In genomic region chr4:52956691-52957090, GRCh38 we compare ENCODE assay signal across 25 cellular contexts.
DNase-seq lines count a peak whose midpoint lies in the region; ATAC-seq and TF ChIP-seq lines count a peak whose summit lies in the region.
"Had no signal": no experiment of that assay in that cellular context is flagged by ENCODE, and none has a peak within 500 bp of the region (broad histone marks: within the 10 kb centered on the region; RNA-seq: fewer than 3 reads in every experiment).

No MANE protein-coding gene starts in this region.

- peak overlapping the region; percentile 97 for H2BK120ac ChIP-seq in IMR-90 (ENCODE audit: low read depth, low read length)

- H3K4me1 ChIP-seq in IMR-90 (ENCODE audit: control insufficient read depth, insufficient read depth, low read length) (peaks cover 39% of the 10 kb centered on the region), endocrine pancreas (ENCODE audit: control insufficient read depth, insufficient read depth, low read length) (no peaks in the 10 kb centered on the region)
- H3K4me1 ChIP-seq: spleen had no signal

- H3K9ac ChIP-seq in IMR-90 (ENCODE audit: low read depth, low read length), result no peak overlapping the region
- no peak overlapping the region for H3K9ac ChIP-seq in endocrine pancreas (ENCODE audit: control insufficient read depth, insufficient read depth, low read length)

- H3K4ac ChIP-seq in IMR-90 (ENCODE audit: low read depth, low read length), result peak overlapping the region; percentile 76

- no peaks in the 10 kb centered on the region for H3K27me3 ChIP-seq in IMR-90 (ENCODE audit: control insufficient read depth, insufficient read depth, low read length)
- no peaks in the 10 kb centered on the region for H3K27me3 ChIP-seq in endocrine pancreas (ENCODE audit: control insufficient read depth, insufficient read depth, low read length)
- H3K27me3 ChIP-seq: left lung, ovary, right atrium auricular region, spleen, upper lobe of left lung had no signal

- peak overlapping the region; percentile 12 to 44; a peak in 1 of 4 replicates for H4K8ac ChIP-seq in IMR-90 (ENCODE audit: low read depth in 2 of 2, low read length in 2 of 2)

- H2AK9ac ChIP-seq in IMR-90 (replicated peaks; ENCODE audit: low read depth, low read length, poor library complexity), result no peak overlapping the region

- H3K56ac ChIP-seq in IMR-90 (ENCODE audit: extremely low read depth, insufficient read depth, low read length), result no peak overlapping the region; the same call in 1 of the 2 replicates

- CTCF ChIA-PET in IMR-90 (lab: Yijun Ruan, JAX), result interaction anchor here (0.7 kb wide), 1 partner anchor 45 kb away, joined by 3 read pairs; no protein-coding TSS in a partner anchor

- POLR2A ChIA-PET in IMR-90 (lab: Charles Lee; ENCODE audit: unreplicated experiment), result no interaction called here

- peaks cover 0 to 11% of the 10 kb centered on the region in 2 experiments; a peak in 2 of 4 replicates for H3K79me1 ChIP-seq in IMR-90 (ENCODE audit: low read depth in 1 of 2, low read length in 2 of 2)

- peak overlapping the region; percentile 93 for H4K91ac ChIP-seq in IMR-90 (ENCODE audit: insufficient read depth, low read depth, low read length)

- H3K9me1 ChIP-seq in IMR-90 (ENCODE audit: insufficient read depth, low read length), result peaks cover 22% of the 10 kb centered on the region

- H4K20me1 ChIP-seq in IMR-90 (ENCODE audit: insufficient read depth, low read length), result no peaks in the 10 kb centered on the region

- H3K4me2 ChIP-seq in IMR-90 (ENCODE audit: low read depth, low read length), result no peak overlapping the region

- TF ChIP-seq CTCF in IMR-90 (conservative IDR thresholded peaks at IDR 0.05; ENCODE audit: low read depth, low read length) (no peak), neural crest cell (conservative IDR thresholded peaks at IDR 0.05) (no peak)

- H3K36me3 ChIP-seq in IMR-90 (ENCODE audit: control insufficient read depth, insufficient read depth, low read length) (no peaks in the 10 kb centered on the region), endocrine pancreas (ENCODE audit: control insufficient read depth, insufficient read depth, low read length) (no peaks in the 10 kb centered on the region)
- H3K36me3 ChIP-seq: left lung, ovary, right atrium auricular region, spleen, upper lobe of left lung had no signal

- no peaks in the 10 kb centered on the region for H3K27me3 Mint-ChIP-seq in neural crest cell (ENCODE audit: low read depth)
- H3K27me3 Mint-ChIP-seq: activated CD8-positive, alpha-beta T cell treated with anti-CD3 and anti-CD28 coated beads for 36 hours; activated naive CD4-positive, alpha-beta T cell treated with anti-CD3 and anti-CD28 coated beads, Interleukin-2, amount 50 U/mL, for 24 hours; activated T-helper 17 cell treated with anti-CD3 and anti-CD28 coated beads, Interleukin-2, amount 50 U/mL, for 72 hours; IgD-negative memory B cell; T-helper 17 cell had no signal

- DNase-seq in AG20443 (ENCODE audit: low spot score) (peak; percentile 55), IMR-90 (peak; percentile 33), neural crest cell (ENCODE audit: low read depth, low spot score) (no peak), NCI-H526 treated with DMSO at 0.1 percent for 48 hours (lab: John Stamatoyannopoulos, UW) (no peak), NCI-H2227 treated with DMSO at 0.1 percent for 48 hours (lab: John Stamatoyannopoulos, UW) (no peak), CD1c-positive myeloid dendritic cell (ENCODE audit: extremely low spot score) (no peak)
- DNase-seq: activated CD4-positive, alpha-beta T cell treated with anti-CD3 and anti-CD28 coated beads for 1 hour; activated CD8-positive, alpha-beta T cell treated with anti-CD3 and anti-CD28 coated beads for 36 hours; amygdala; C1 segment of cervical spinal cord; Calu3; left lung; natural killer cell; spleen; T-helper 17 cell; upper lobe of left lung had no signal

- no peak for TF ChIP-seq RAD21 in IMR-90 (IDR thresholded peaks at IDR 0.05; ENCODE audit: low read length)

- H3K9me3 ChIP-seq in IMR-90 (ENCODE audit: control insufficient read depth, insufficient read depth, low read length), result no peaks in the 10 kb centered on the region
- H3K9me3 ChIP-seq in endocrine pancreas (ENCODE audit: control insufficient read depth, low read length), result no peaks in the 10 kb centered on the region
- H3K9me3 ChIP-seq: left lung, ovary, right atrium auricular region, spleen, upper lobe of left lung had no signal

- no TSS peak for BruUV-seq in IMR-90 (replicated peaks; lab: Mats Ljungman, UMichigan)

- H3K27ac Mint-ChIP-seq in neural crest cell (ENCODE audit: unreplicated experiment), result peak overlapping the region; percentile 93
- H3K27ac Mint-ChIP-seq: activated CD8-positive, alpha-beta T cell treated with anti-CD3 and anti-CD28 coated beads for 36 hours; activated naive CD4-positive, alpha-beta T cell treated with anti-CD3 and anti-CD28 coated beads, Interleukin-2, amount 50 U/mL, for 24 hours; activated T-helper 17 cell treated with anti-CD3 and anti-CD28 coated beads, Interleukin-2, amount 50 U/mL, for 72 hours; natural killer cell had no signal

- WGBS in IMR-90 (ENCODE audit: extremely low coverage in 2 of 2, insufficient read length in 1 of 2), 2 experiments, result no CpG with 5 or more reads among the region's 2 CpGs

- H4K5ac ChIP-seq in IMR-90 (ENCODE audit: low read depth, low read length), result peak overlapping the region; percentile 32

- peak overlapping the region; percentile 95; the same call in 1 of the 3 replicates for H2BK15ac ChIP-seq in IMR-90 (ENCODE audit: low read depth, low read length)

- H2AK5ac ChIP-seq in IMR-90 (ENCODE audit: low read depth, low read length), result peak overlapping the region; percentile 87; the same call in 1 of the 2 replicates

- H2BK5ac ChIP-seq in IMR-90 (ENCODE audit: low read depth, low read length, poor library complexity, severe bottlenecking), result no peak overlapping the region

- no peaks in the 10 kb centered on the region for H3K36me3 Mint-ChIP-seq in neural crest cell (ENCODE audit: low read depth)
- H3K36me3 Mint-ChIP-seq: natural killer cell had no signal

- in situ Hi-C loops in IMR-90 (cut with MboI; ENCODE audit: low sequenced_read_pairs), result no loop called here

- no peak overlapping the region for H3K4me3 ChIP-seq in IMR-90 (ENCODE audit: insufficient read depth, low read depth, low read length)
- H3K4me3 ChIP-seq in endocrine pancreas (ENCODE audit: control insufficient read depth, insufficient read depth, low read length), result peak overlapping the region; percentile 24
- H3K4me3 ChIP-seq: coronary artery, left lung, ovary, right atrium auricular region, SK-N-MC, spleen, upper lobe of left lung had no signal

- peak overlapping the region; percentile 95 for H3K18ac ChIP-seq in IMR-90 (ENCODE audit: low read depth, low read length)

- H3K4me1 Mint-ChIP-seq in neural crest cell, result peaks cover 54% of the 10 kb centered on the region
- H3K4me1 Mint-ChIP-seq: activated naive CD4-positive, alpha-beta T cell treated with anti-CD3 and anti-CD28 coated beads, Interleukin-2, amount 50 U/mL, for 24 hours; activated T-helper 17 cell treated with anti-CD3 and anti-CD28 coated beads, Interleukin-2, amount 50 U/mL, for 72 hours; IgD-negative memory B cell; natural killer cell; T-helper 17 cell had no signal

- H2BK20ac ChIP-seq in IMR-90 (ENCODE audit: low read depth, low read length), result peak overlapping the region; percentile 95

- dilution Hi-C loops in IMR-90 (cut with HindIII; ENCODE audit: low sequenced_read_pairs, unreplicated experiment), result no loop called here

- no peak for TF ChIP-seq POLR2A in IMR-90 (IDR thresholded peaks at IDR 0.05; ENCODE audit: low read depth, low read length)

- H3K27ac ChIP-seq in IMR-90 (ENCODE audit: insufficient read depth, low read length), result peak overlapping the region; percentile 84; the same call in 1 of the 2 replicates
- H3K27ac ChIP-seq: coronary artery, left lung, SK-N-MC, upper lobe of left lung had no signal

- intact Hi-C loops in IMR-90 (cut with micrococcal nuclease), result loop anchor here (5.0 kb wide), 3 partner anchors 44 to 94 kb away; partner anchors contain the start of gene RASL11B

- H3K14ac ChIP-seq in IMR-90 (replicated peaks; ENCODE audit: low read depth, low read length), result peak overlapping the region; percentile 67

- H3K9me3 Mint-ChIP-seq in neural crest cell, result no peaks in the 10 kb centered on the region
- H3K9me3 Mint-ChIP-seq: activated CD8-positive, alpha-beta T cell treated with anti-CD3 and anti-CD28 coated beads for 36 hours; activated naive CD4-positive, alpha-beta T cell treated with anti-CD3 and anti-CD28 coated beads, Interleukin-2, amount 50 U/mL, for 24 hours; activated T-helper 17 cell treated with anti-CD3 and anti-CD28 coated beads, Interleukin-2, amount 50 U/mL, for 72 hours; IgD-negative memory B cell; natural killer cell had no signal

- no peak for ATAC-seq in IMR-90 (ENCODE audit: low read depth)
- no peak for ATAC-seq in esophagus mucosa
- ATAC-seq: activated CD8-positive, alpha-beta T cell treated with anti-CD3 and anti-CD28 coated beads for 36 hours; activated T-helper 17 cell treated with anti-CD3 and anti-CD28 coated beads, Interleukin-2, amount 50 U/mL, for 72 hours; left lung; natural killer cell; T-helper 17 cell had no signal

- H3K4me3 Mint-ChIP-seq in neural crest cell, result peak overlapping the region; percentile 62
- H3K4me3 Mint-ChIP-seq: activated CD8-positive, alpha-beta T cell treated with anti-CD3 and anti-CD28 coated beads for 36 hours; activated naive CD4-positive, alpha-beta T cell treated with anti-CD3 and anti-CD28 coated beads, Interleukin-2, amount 50 U/mL, for 24 hours; activated T-helper 17 cell treated with anti-CD3 and anti-CD28 coated beads, Interleukin-2, amount 50 U/mL, for 72 hours; IgD-negative memory B cell; natural killer cell; T-helper 17 cell had no signal

- peak overlapping the region; percentile 13 for H2AFZ ChIP-seq in IMR-90 (replicated peaks; ENCODE audit: low read length, poor library complexity)

- H3K23ac ChIP-seq in IMR-90 (ENCODE audit: low read depth, low read length), result peak overlapping the region; percentile 96

TF ChIP-seq in IMR-90, 13 proteins besides CTCF, POLR2A, EP300 and RAD21 (continues in another document):
- TF ChIP-seq MXI1 (IDR thresholded peaks at IDR 0.05; ENCODE audit: borderline replicate concordance, low read depth, low read length) (no peak), RCOR1 (IDR thresholded peaks at IDR 0.05; ENCODE audit: insufficient replicate concordance, low read length) (no peak), SMC3 (IDR thresholded peaks at IDR 0.05; ENCODE audit: low read depth, low read length) (no peak), CEBPB (IDR thresholded peaks at IDR 0.05; ENCODE audit: low read depth, low read length) (no peak), ELK1 (IDR thresholded peaks at IDR 0.05; ENCODE audit: borderline replicate concordance, low read depth, low read length) (no peak)

Comparison
In these comparisons a context has a peak if more than half of its experiments do, and no peak if none do; other contexts are left out.
1. DNase-seq: peak in AG20443 (single experiment) and IMR-90 (single experiment); none in neural crest cell (single experiment), NCI-H526 treated with DMSO at 0.1 percent for 48 hours (single experiment), NCI-H2227 treated with DMSO at 0.1 percent for 48 hours (single experiment) and CD1c-positive myeloid dendritic cell (single experiment).